Comparison of ENCODE assay signal across 32 cellular contexts in genomic region chr1:85862456-85862855, GRCh38.
A peak's percentile ranks its signal among the peaks of the same experiment; 100 is the strongest.
DNase-seq lines count a peak whose midpoint lies in the region; ATAC-seq and TF ChIP-seq lines count a peak whose summit lies in the region.
"Had no signal": no experiment of that assay in that cellular context is flagged by ENCODE, and none has a peak within 500 bp of the region (broad histone marks: within the 10 kb centered on the region; RNA-seq: fewer than 3 reads in every experiment).

No MANE protein-coding gene starts in this region.

- no peak overlapping the region for H3K27ac ChIP-seq in fibroblast of lung (ENCODE audit: insufficient read depth, low read length)
- H3K27ac ChIP-seq: cardiac muscle cell, coronary artery, heart right ventricle, KMS-11, RWPE1 had no signal

- H3K9ac ChIP-seq in fibroblast of lung (ENCODE audit: insufficient read depth, low read length), result no peak overlapping the region
- H3K9ac ChIP-seq: KMS-11 had no signal

- no peak overlapping the region for H3K4me3 ChIP-seq in fibroblast of lung (replicated peaks in 1 of 4; ENCODE audit: control extremely low read depth in 1 of 4, insufficient read depth in 1 of 4, low read depth in 3 of 4, low read length in 4 of 4)
- H3K4me3 ChIP-seq: cardiac muscle cell, coronary artery, heart right ventricle, mucosa of descending colon had no signal

- intact Hi-C loops in posterior vena cava (cut with DNase I), result no loop called here

- H4K20me1 ChIP-seq in fibroblast of lung (ENCODE audit: control insufficient read depth, extremely low read depth, insufficient read depth, low read length), result no peaks in the 10 kb centered on the region

- H3K4me2 ChIP-seq in fibroblast of lung (ENCODE audit: extremely low read depth, insufficient read depth, low read length), result no peak overlapping the region
- H3K4me2 ChIP-seq: KMS-11 had no signal

- TF ChIP-seq CTCF in fibroblast of lung (conservative IDR thresholded peaks at IDR 0.05 in 1 of 2, IDR thresholded peaks at IDR 0.05 in 1 of 2; ENCODE audit: low read depth in 1 of 2, low read length in 2 of 2), result no peak

- DNase-seq in Caki2 (ENCODE audit: low read depth), result peak; percentile 75
- peak; percentile 3 for DNase-seq in HT1080 (ENCODE audit: low read depth)
- peak; percentile 11 to 79 for DNase-seq in fibroblast of lung (ENCODE audit: low read depth in 2 of 2)
- peak; percentile 25 for DNase-seq in kidney tubule cell (ENCODE audit: low spot score)
- DNase-seq in posterior vena cava (ENCODE audit: low spot score), result no peak
- DNase-seq in activated CD4-positive, alpha-beta T cell treated with anti-CD3 and anti-CD28 coated beads, Interleukin-2, amount 50 U/mL, for 1 hour, result no peak
- DNase-seq: activated CD4-positive, alpha-beta T cell treated with anti-CD3 and anti-CD28 coated beads, Interleukin-2, amount 10 ng/mL, durations not matched to agents 24 days and 14 days; activated gamma-delta T cell; activated naive CD8-positive, alpha-beta T cell treated with anti-CD3 and anti-CD28 coated beads for 36 hours; activated T-cell treated with anti-CD3 and anti-CD28 coated beads, Interleukin-2, amount 50 U/mL, for 1 hour; aorta; CD8-positive, alpha-beta memory T cell; effector CD8-positive, alpha-beta T cell; GOT3; heart right ventricle; left cardiac atrium; mucosa of descending colon; NCI-H1436 treated with DMSO at 0.1 percent for 48 hours; NCI-H2081 treated with DMSO at 0.1 percent for 48 hours; NCI-H446; NCI-H774; occipital lobe; substantia nigra; trophoblast cell had no signal

- H3K79me2 ChIP-seq in fibroblast of lung (ENCODE audit: control insufficient read depth, insufficient read depth, low read length), result no peaks in the 10 kb centered on the region

- H3K27me3 ChIP-seq in fibroblast of lung (ENCODE audit: control insufficient read depth, insufficient read depth, low read length), result no peaks in the 10 kb centered on the region
- H3K27me3 ChIP-seq: cardiac muscle cell, heart right ventricle had no signal

- no peaks in the 10 kb centered on the region for H3K4me1 ChIP-seq in fibroblast of lung (ENCODE audit: control insufficient read depth, extremely low read depth, insufficient read depth, low read length)
- H3K4me1 ChIP-seq: heart right ventricle had no signal

- no peak overlapping the region for H2AFZ ChIP-seq in fibroblast of lung (ENCODE audit: low read length)

- no peaks in the 10 kb centered on the region for H3K9me3 ChIP-seq in fibroblast of lung (ENCODE audit: control insufficient read depth, insufficient read depth, low read depth, low read length)
- H3K9me3 ChIP-seq: mucosa of descending colon had no signal

- H3K36me3 ChIP-seq in fibroblast of lung (ENCODE audit: control insufficient read depth, insufficient read depth, low read length), result no peaks in the 10 kb centered on the region
- H3K36me3 ChIP-seq: cardiac muscle cell, heart right ventricle had no signal

- ATAC-seq in GM21529 (IDR thresholded peaks at IDR 0.05; ENCODE audit: unreplicated experiment) (no peak), GM18858 (IDR thresholded peaks at IDR 0.05; ENCODE audit: unreplicated experiment) (no peak)
- ATAC-seq: heart right ventricle; left cardiac atrium; mucosa of descending colon; natural killer cell treated with Interleukin-12 subunit alpha and Interleukin-12 subunit beta and Interleukin-15 and Interleukin-18, amount 100 ng/mL, for 72 hours; stimulated activated memory B cell treated with anti-CD40 and anti-IgM and Interleukin-4, amounts not matched to agents 10 μg/mL and 1 μg/mL and 100 μg/mL, for 72 hours had no signal

- in situ Hi-C loops in Caki2 (cut with HindIII; ENCODE audit: low pct_unique_long_range_greater_than_20kb, low sequenced_read_pairs), result no loop called here

Comparison
In these comparisons a context has a peak if more than half of its experiments do, and no peak if none do; other contexts are left out.
1. DNase-seq: peak in Caki2 (single experiment), HT1080 (single experiment), fibroblast of lung (2 of 2) and kidney tubule cell (single experiment); none in posterior vena cava (single experiment) and activated CD4-positive, alpha-beta T cell treated with anti-CD3 and anti-CD28 coated beads, Interleukin-2, amount 50 U/mL, for 1 hour (single experiment).